Comparison of ENCODE assay signal across 21 cellular contexts in the genomic region with DNA sequence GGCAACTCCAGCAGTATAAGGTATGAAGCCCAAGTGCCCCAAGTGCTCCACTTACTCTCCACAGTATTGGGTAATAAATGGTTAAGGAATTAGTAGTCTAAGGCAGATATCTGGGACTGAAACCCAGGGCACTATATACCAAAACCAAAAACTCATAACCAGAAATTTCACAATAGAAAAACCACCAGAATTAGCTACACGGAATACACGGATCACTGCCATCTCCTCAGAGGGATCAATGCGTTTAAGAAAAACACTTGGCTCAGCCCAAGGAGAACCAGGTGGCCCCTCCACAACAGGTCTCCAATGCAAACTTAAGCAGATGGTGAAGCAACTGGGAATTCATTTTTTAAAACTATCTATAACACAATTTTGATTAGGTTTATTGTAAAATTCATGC.
"Had no signal": no experiment of that assay in that cellular context is flagged by ENCODE, and none has a peak within 500 bp of the region (broad histone marks: within the 10 kb centered on the region; RNA-seq: fewer than 3 reads in every experiment).

No MANE protein-coding gene starts in this region.

- DNase-seq: activated CD4-positive, alpha-beta T cell treated with anti-CD3 and anti-CD28 coated beads for 48 hours; activated CD4-positive, alpha-beta T cell treated with anti-CD3 and anti-CD28 coated beads, Interleukin-2, amount 50 U/mL, for 48 hours; activated CD4-positive, CD25-positive, alpha-beta regulatory T cell treated with anti-CD3 and anti-CD28 coated beads, Interleukin-2, amount 50 U/mL, for 72 hours; activated CD8-positive, alpha-beta memory T cell treated with anti-CD3 and anti-CD28 coated beads for 24 hours; activated effector memory CD4-positive, alpha-beta T cell treated with anti-CD3 and anti-CD28 coated beads, Interleukin-2, amount 50 U/mL, for 16 hours; activated naive CD4-positive, alpha-beta T cell treated with Interleukin-2 at 50 U/mL for 16 hours; activated T-cell treated with anti-CD3 and anti-CD28 coated beads, Interleukin-2, amount 50 U/mL, for 4 hours; caudate nucleus; colonic mucosa; Karpas-422; NCI-H1105; NCI-H1436; NCI-H1694 treated with DMSO at 0.1 percent for 48 hours; NCI-H2081 treated with DMSO at 0.1 percent for 48 hours; NCI-H345; NCI-H510A; NCI-H526 treated with DMSO at 0.1 percent for 48 hours; NCI-H82; NK-92 treated with Interleukin-12 subunit alpha and Interleukin-12 subunit beta, amount 100 ng/mL, for 24 hours; PC-3; SHP77 treated with DMSO at 0.1 percent for 48 hours had no signal

- H3K27me3 ChIP-seq: colonic mucosa had no signal

- H3K36me3 ChIP-seq: colonic mucosa had no signal

- H3K27ac ChIP-seq: colonic mucosa had no signal

- H3K9me3 ChIP-seq: colonic mucosa had no signal

- H3K4me1 ChIP-seq: colonic mucosa had no signal

- H3K4me3 ChIP-seq: colonic mucosa had no signal
